Comparison of ENCODE assay signal across 29 cellular contexts in the genomic region with DNA sequence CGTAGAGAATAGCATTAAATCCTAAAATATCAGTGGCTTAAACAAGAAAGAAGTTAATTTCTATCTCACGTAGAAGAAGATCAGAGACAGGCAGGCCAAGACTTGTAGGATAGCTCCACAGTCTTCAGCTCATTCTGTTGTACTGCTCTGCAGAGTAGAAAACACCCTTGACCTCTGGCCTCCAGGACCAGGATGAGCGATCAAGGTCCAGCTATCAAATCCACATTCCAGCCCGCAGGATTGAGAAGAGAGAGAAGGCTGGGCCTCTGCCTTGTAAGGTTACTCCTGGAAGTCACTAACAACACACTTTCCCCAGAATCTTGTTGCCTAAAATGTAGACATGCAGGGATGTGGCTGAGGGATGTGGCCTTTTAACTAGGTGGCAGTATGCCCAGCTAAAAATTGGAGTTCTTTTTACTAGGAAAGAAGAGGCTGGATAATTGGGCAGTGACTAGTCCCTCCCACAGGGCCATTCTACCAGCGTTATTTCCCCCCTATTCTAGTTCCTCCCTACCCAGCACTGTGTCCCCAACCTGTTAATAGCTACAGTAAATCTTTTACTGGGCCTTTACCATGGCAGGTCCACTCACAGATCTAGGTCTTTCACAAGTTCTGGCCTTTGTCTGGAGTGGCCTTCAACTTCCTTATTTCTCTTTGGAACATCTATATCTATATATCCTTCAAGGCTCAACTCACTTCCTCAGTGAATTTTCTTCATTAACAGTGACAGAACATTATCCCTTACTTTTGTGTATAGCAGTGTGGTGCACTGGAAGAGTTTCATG.
DNase-seq lines count a peak whose midpoint lies in the region; ATAC-seq and TF ChIP-seq lines count a peak whose summit lies in the region.
"Had no signal": no experiment of that assay in that cellular context is flagged by ENCODE, and none has a peak within 500 bp of the region (broad histone marks: within the 10 kb centered on the region; RNA-seq: fewer than 3 reads in every experiment).

No MANE protein-coding gene starts in this region.

- no peaks in the 10 kb centered on the region for H3K4me1 ChIP-seq in right atrium auricular region
- H3K4me1 ChIP-seq in colonic mucosa = no peaks in the 10 kb centered on the region
- H3K4me1 ChIP-seq in SJCRH30 = no peaks in the 10 kb centered on the region
- H3K4me1 ChIP-seq: ascending aorta, left ventricle myocardium inferior had no signal

- no peak overlapping the region for H3K27ac ChIP-seq in right atrium auricular region
- no peak overlapping the region for H3K27ac ChIP-seq in colonic mucosa
- no peak overlapping the region for H3K27ac ChIP-seq in SJCRH30
- H3K27ac ChIP-seq: ascending aorta, cardiac muscle cell, gastroesophageal sphincter, left ventricle myocardium inferior, skin epidermis, stomach, thyroid gland had no signal

- H3K9ac ChIP-seq in colonic mucosa (ENCODE audit: low read depth in 2 of 2, low read length in 2 of 2) = no peak overlapping the region

- no peaks in the 10 kb centered on the region for H3K27me3 ChIP-seq in right atrium auricular region
- no peaks in the 10 kb centered on the region for H3K27me3 ChIP-seq in colonic mucosa
- H3K27me3 ChIP-seq in SJCRH30 = no peaks in the 10 kb centered on the region
- H3K27me3 ChIP-seq: ascending aorta, cardiac muscle cell, gastroesophageal sphincter, stomach, thyroid gland had no signal

- H3K9me3 ChIP-seq in right atrium auricular region (no peaks in the 10 kb centered on the region), colonic mucosa (no peaks in the 10 kb centered on the region), SJCRH30 (replicated peaks) (0 out of 2 replicates have a peak, but pooled peaks cover 3% of the 10 kb centered on the region)
- H3K9me3 ChIP-seq: ascending aorta, gastroesophageal sphincter, left ventricle myocardium inferior, stomach, thyroid gland had no signal

- H3K4me3 ChIP-seq in right atrium auricular region = no peak overlapping the region
- no peak overlapping the region for H3K4me3 ChIP-seq in colonic mucosa
- H3K4me3 ChIP-seq in SJCRH30 = no peak overlapping the region
- H3K4me3 ChIP-seq: ascending aorta, cardiac muscle cell, gastroesophageal sphincter, left ventricle myocardium inferior, skin epidermis, stomach, thyroid gland had no signal

- intact Hi-C loops in Right ventricle myocardium inferior (cut with DNase I) = no loop called here
- intact Hi-C loops in colonic mucosa (cut with DNase I) = no loop called here

- peaks cover 7% of the 10 kb centered on the region for H3K36me3 ChIP-seq in right atrium auricular region
- H3K36me3 ChIP-seq in colonic mucosa = no peaks in the 10 kb centered on the region
- H3K36me3 ChIP-seq in SJCRH30 = 0 out of 2 replicates have a peak, but pooled peaks cover 2% of the 10 kb centered on the region
- H3K36me3 ChIP-seq: cardiac muscle cell, thyroid gland had no signal

- ATAC-seq in Right ventricle myocardium inferior = peak; percentile 42
- ATAC-seq: CD8-positive, alpha-beta T cell; gastroesophageal sphincter; naive thymus-derived CD8-positive, alpha-beta T cell had no signal

- TF ChIP-seq CTCF in right atrium auricular region (IDR thresholded peaks at IDR 0.05) = no peak
- TF ChIP-seq CTCF in colonic mucosa (IDR thresholded peaks at IDR 0.05) = no peak

- POLR2A ChIA-PET in HEK293T (lab: Yijun Ruan, JAX) = interaction anchor here (1.0 kb wide), 1 partner anchor 9 kb away, joined by 4 read pairs; no protein-coding TSS in a partner anchor

- DNase-seq in Right ventricle myocardium inferior (ENCODE audit: missing footprints) = no peak
- no peak for DNase-seq in right atrium auricular region (ENCODE audit: low spot score)
- peak; percentile 36 for DNase-seq in SKM-1 treated with dmso at 0.1 percent for 144 hours (lab: John Stamatoyannopoulos, UW; ENCODE audit: unreplicated experiment)
- DNase-seq in left kidney (ENCODE audit: low read depth, low spot score) = peak; percentile 35
- no peak for DNase-seq in HEK293T (ENCODE audit: extremely low spot score)
- DNase-seq in colonic mucosa = no peak
- DNase-seq in activated CD4-positive, alpha-beta T cell treated with anti-CD3 and anti-CD28 coated beads for 48 hours = no peak
- DNase-seq in SJCRH30 = no peak
- DNase-seq: activated CD4-positive, alpha-beta T cell treated with anti-CD3 and anti-CD28 coated beads for 4 hours; activated CD8-positive, alpha-beta memory T cell treated with anti-CD3 and anti-CD28 coated beads for 24 hours; activated effector memory CD4-positive, alpha-beta T cell treated with anti-CD3 and anti-CD28 coated beads, Interleukin-2, amount 50 U/mL, for 16 hours; activated naive CD8-positive, alpha-beta T cell treated with anti-CD3 and anti-CD28 coated beads for 36 hours; CD8-positive, alpha-beta T cell; cortex of kidney; DMS153; HCEC 1CT; hypothalamus; left ventricle myocardium inferior; midbrain; naive thymus-derived CD8-positive, alpha-beta T cell; NCI-H1694; NCI-H510A treated with DMSO at 0.1 percent for 48 hours; stimulated activated CD8-positive, alpha-beta memory T cell treated with anti-CD3 and anti-CD28 coated beads, Interleukin-4, amount 100 ng/mL, for 48 hours; stomach; thyroid gland had no signal

- CTCF ChIA-PET in HEK293T (lab: Yijun Ruan, JAX) = interaction anchor here (0.6 to 1.1 kb wide), 3 partner anchors 17 to 208 kb away, joined by 3 read pairs; no protein-coding TSS in a partner anchor

TF ChIP-seq in HEK293T, 16 proteins besides CTCF, POLR2A, EP300 and RAD21:
- no peak for TF ChIP-seq ELF4 (IDR thresholded peaks at IDR 0.05)
- no peak for TF ChIP-seq L3MBTL2 (conservative IDR thresholded peaks at IDR 0.05)
- TF ChIP-seq HDGF (IDR thresholded peaks at IDR 0.05; ENCODE audit: borderline replicate concordance) = no peak
- no peak for TF ChIP-seq FOXA1 (IDR thresholded peaks at IDR 0.05)
- TF ChIP-seq NFRKB (IDR thresholded peaks at IDR 0.05) = no peak
- TF ChIP-seq LEF1 (IDR thresholded peaks at IDR 0.05; ENCODE audit: borderline replicate concordance) = no peak
- TF ChIP-seq TARDBP (IDR thresholded peaks at IDR 0.05) = no peak
- no peak for TF ChIP-seq FOXK2 (IDR thresholded peaks at IDR 0.05)
- no peak for TF ChIP-seq CTBP1 (IDR thresholded peaks at IDR 0.05; ENCODE audit: borderline replicate concordance)
- TF ChIP-seq FOXM1 (IDR thresholded peaks at IDR 0.05; ENCODE audit: borderline replicate concordance) = no peak
- no peak for TF ChIP-seq BHLHE40 (IDR thresholded peaks at IDR 0.05; ENCODE audit: borderline replicate concordance)
- no peak for TF ChIP-seq SUZ12 (IDR thresholded peaks at IDR 0.05)
- no peak for TF ChIP-seq ARNT (IDR thresholded peaks at IDR 0.05)
- no peak for TF ChIP-seq ZNF384 (IDR thresholded peaks at IDR 0.05)
- TF ChIP-seq, protein P1, sequence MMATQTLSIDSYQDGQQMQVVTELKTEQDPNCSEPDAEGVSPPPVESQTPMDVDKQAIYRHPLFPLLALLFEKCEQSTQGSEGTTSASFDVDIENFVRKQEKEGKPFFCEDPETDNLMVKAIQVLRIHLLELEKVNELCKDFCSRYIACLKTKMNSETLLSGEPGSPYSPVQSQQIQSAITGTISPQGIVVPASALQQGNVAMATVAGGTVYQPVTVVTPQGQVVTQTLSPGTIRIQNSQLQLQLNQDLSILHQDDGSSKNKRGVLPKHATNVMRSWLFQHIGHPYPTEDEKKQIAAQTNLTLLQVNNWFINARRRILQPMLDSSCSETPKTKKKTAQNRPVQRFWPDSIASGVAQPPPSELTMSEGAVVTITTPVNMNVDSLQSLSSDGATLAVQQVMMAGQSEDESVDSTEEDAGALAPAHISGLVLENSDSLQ (IDR thresholded peaks at IDR 0.05) = no peak

Comparison
In these comparisons a context has a peak if more than half of its experiments do, and no peak if none do; other contexts are left out.
1. DNase-seq: peak in SKM-1 treated with dmso at 0.1 percent for 144 hours (single experiment) and left kidney (single experiment); none in Right ventricle myocardium inferior (single experiment), right atrium auricular region (single experiment), HEK293T (single experiment), colonic mucosa (single experiment), activated CD4-positive, alpha-beta T cell treated with anti-CD3 and anti-CD28 coated beads for 48 hours (single experiment) and SJCRH30 (0 of 2).